11 cellular contexts compared by ENCODE assay signal in genomic region chr14:72535485-72535884, GRCh38.
A peak's percentile ranks its signal among the peaks of the same experiment; 100 is the strongest.
DNase-seq lines count a peak whose midpoint lies in the region; ATAC-seq and TF ChIP-seq lines count a peak whose summit lies in the region.
"Had no signal": no experiment of that assay in that cellular context is flagged by ENCODE, and none has a peak within 500 bp of the region (broad histone marks: within the 10 kb centered on the region; RNA-seq: fewer than 3 reads in every experiment).

No MANE protein-coding gene starts in this region.

- no peaks in the 10 kb centered on the region for H3K23me2 ChIP-seq in H9 (ENCODE audit: insufficient read length, low read depth, low read length, poor library complexity, severe bottlenecking)

- no peak overlapping the region for H3K56ac ChIP-seq in H9 (ENCODE audit: insufficient read length, low read depth, low read length)

- peak; percentile 75 for ATAC-seq in HG02870 (IDR thresholded peaks at IDR 0.05; ENCODE audit: unreplicated experiment)
- peak; percentile 98 to 99 for ATAC-seq in naive B cell (ENCODE audit: low read depth in 2 of 2)

- no peak overlapping the region for H2BK20ac ChIP-seq in H9 (ENCODE audit: low read depth, low read length, poor library complexity, severe bottlenecking)

- H3K36me3 Mint-ChIP-seq in naive B cell = peaks cover 13 to 27% of the 10 kb centered on the region in 2 donors
- H3K36me3 Mint-ChIP-seq in H9 (ENCODE audit: insufficient read depth in 1 of 3, low read depth in 3 of 3) = peaks cover 0 to 12% (median 0%) of the 10 kb centered on the region in 3 experiments; a peak in 3 of 7 replicates

- H2BK15ac ChIP-seq in H9 (ENCODE audit: low read depth, low read length) = no peak overlapping the region

- no peak overlapping the region for H3K18ac ChIP-seq in H9 (ENCODE audit: insufficient read length, low read depth, low read length)

- H3K79me2 ChIP-seq in H9 (ENCODE audit: insufficient read depth, low read length) = no peaks in the 10 kb centered on the region
- no peaks in the 10 kb centered on the region for H3K79me2 ChIP-seq in PC-9 (ENCODE audit: low read depth)

- no peaks in the 10 kb centered on the region for H3K9me3 ChIP-seq in H9 (ENCODE audit: control insufficient read depth, low read depth, low read length)
- 0 out of 2 replicates have a peak, but pooled peaks cover 5% of the 10 kb centered on the region for H3K9me3 ChIP-seq in PC-9 (ENCODE audit: insufficient read depth, low read depth)

- no peak overlapping the region for H3K23ac ChIP-seq in H9 (ENCODE audit: insufficient read length, low read depth, low read length)

- no peak overlapping the region for H3K4me3 ChIP-seq in PC-9
- H3K4me3 ChIP-seq: thoracic aorta had no signal

- H3K9me3 Mint-ChIP-seq in naive B cell = peaks cover 12 to 30% (median 16%) of the 10 kb centered on the region in 7 donors
- H3K9me3 Mint-ChIP-seq in H9 = peaks cover 10 to 28% of the 10 kb centered on the region in 2 experiments; a peak in 4 of 5 replicates

- no peaks in the 10 kb centered on the region for H4K20me1 ChIP-seq in H9 (ENCODE audit: control insufficient read depth, insufficient read depth, insufficient read length)
- H4K20me1 ChIP-seq in PC-9 (ENCODE audit: insufficient read depth) = no peaks in the 10 kb centered on the region

- peak overlapping the region; percentile 2 to 42 (median 6) for H3K27ac Mint-ChIP-seq in naive B cell
- H3K27ac Mint-ChIP-seq in H9 = no peak overlapping the region

- H2AFZ ChIP-seq in H9 (ENCODE audit: low read length) = no peak overlapping the region
- no peak overlapping the region for H2AFZ ChIP-seq in PC-9

- H2BK120ac ChIP-seq in H9 (ENCODE audit: low read depth, low read length, poor library complexity, severe bottlenecking) = no peak overlapping the region

- CTCF ChIA-PET in PC-9 (lab: Charles Lee) = no interaction called here

- no peak overlapping the region for H3K27ac ChIP-seq in H9 (ENCODE audit: insufficient read length, low read depth, low read length)
- H3K27ac ChIP-seq in PC-9 = no peak overlapping the region
- H3K27ac ChIP-seq: epithelial cell of prostate, thoracic aorta had no signal

- H2BK5ac ChIP-seq in H9 (ENCODE audit: insufficient read length, low read length) = no peak overlapping the region

- H3K27me3 Mint-ChIP-seq in naive B cell (no peaks in the 10 kb centered on the region), H9 (ENCODE audit: low read depth) (no peaks in the 10 kb centered on the region)

- H3F3A ChIP-seq in PC-9 (ENCODE audit: insufficient read depth, low read depth) = no peaks in the 10 kb centered on the region

- H3K4me1 ChIP-seq in H9 (ENCODE audit: insufficient read depth, low read length) (no peaks in the 10 kb centered on the region), PC-9 (replicated peaks; ENCODE audit: insufficient read depth) (no peaks in the 10 kb centered on the region)

- no peaks in the 10 kb centered on the region for H3K79me1 ChIP-seq in H9 (ENCODE audit: insufficient read depth, low read depth, low read length, poor library complexity, severe bottlenecking)

- WGBS in H9 (ENCODE audit: extremely low coverage, insufficient read length, low lambda C conversion rate) = no CpG with 5 or more reads among the region's 1 CpG

- no peaks in the 10 kb centered on the region for H3K27me3 ChIP-seq in H9 (ENCODE audit: insufficient read depth, low read length)
- H3K27me3 ChIP-seq in PC-9 (ENCODE audit: insufficient read depth, low read depth) = peaks cover 52% of the 10 kb centered on the region

- no peak overlapping the region for H3T11ph ChIP-seq in H9 (ENCODE audit: low read length)

- H3K4me3 Mint-ChIP-seq in naive B cell (peak overlapping the region in 7 of 8 donors; percentile 17 to 69 (median 63)), H9 (no peak overlapping the region)

- no peaks in the 10 kb centered on the region; the same call in 1 of the 2 replicates for H3K9me2 ChIP-seq in PC-9 (ENCODE audit: insufficient read depth)

- no peak overlapping the region for H2AK5ac ChIP-seq in H9 (ENCODE audit: insufficient read length, low read length)

- no peak overlapping the region for H4K8ac ChIP-seq in H9 (replicated peaks; ENCODE audit: insufficient read length, low read depth, low read length)

- H2BK12ac ChIP-seq in H9 (ENCODE audit: insufficient read length, low read depth, low read length) = no peak overlapping the region

- no peak overlapping the region for H3K14ac ChIP-seq in H9 (ENCODE audit: insufficient read depth, low read length)

- POLR2A ChIA-PET in PC-9 (lab: Charles Lee; ENCODE audit: unreplicated experiment) = no interaction called here

- no peak overlapping the region for H3K4ac ChIP-seq in H9 (ENCODE audit: low read depth, low read length)

- no peak overlapping the region for H3K4me2 ChIP-seq in H9 (ENCODE audit: insufficient read depth, insufficient read length, low read length)
- H3K4me2 ChIP-seq in PC-9 = no peak overlapping the region

- no peak overlapping the region for H3K9ac ChIP-seq in H9 (ENCODE audit: extremely low read depth, insufficient read length, low read length)

- in situ Hi-C loops in GM13976 (cut with MboI; ENCODE audit: low sequenced_read_pairs, unreplicated experiment) = no loop called here

- TF ChIP-seq CTCF in GM13976 (IDR thresholded peaks at IDR 0.05; ENCODE audit: borderline replicate concordance, control extremely low read depth, extremely low read depth, insufficient read depth, missing control alignments) (no peak), H9 (conservative IDR thresholded peaks at IDR 0.05) (no peak), PC-9 (conservative IDR thresholded peaks at IDR 0.05) (no peak)

- no peak overlapping the region for H4K91ac ChIP-seq in H9 (ENCODE audit: insufficient read length, low read depth, low read length)

- no peaks in the 10 kb centered on the region for H3K36me3 ChIP-seq in PC-9 (ENCODE audit: low read depth)
- H3K36me3 ChIP-seq: thoracic aorta had no signal

- H4K5ac ChIP-seq in H9 (ENCODE audit: insufficient read length, low read depth, low read length) = no peak overlapping the region

- H3K4me1 Mint-ChIP-seq in naive B cell (peaks cover 64 to 82% (median 71%) of the 10 kb centered on the region in 3 donors), H9 (peaks cover 6 to 7% of the 10 kb centered on the region in 2 experiments; a peak in 3 of 4 replicates)

- no TSS peak for BruUV-seq in PC-9 (replicated peaks; lab: Mats Ljungman, UMichigan)

- DNase-seq in GM13976 (ENCODE audit: low spot score) = peak; percentile 37
- DNase-seq in NOMO-1 treated with dmso at 0.1 percent for 144 hours (lab: John Stamatoyannopoulos, UW; ENCODE audit: unreplicated experiment) = peak; percentile 83
- peak; percentile 50 for DNase-seq in naive B cell
- no peak for DNase-seq in H9
- DNase-seq in PC-9 = no peak
- no peak for DNase-seq in activated effector memory CD4-positive, alpha-beta T cell treated with anti-CD3 and anti-CD28 coated beads, Interleukin-2, amount 50 U/mL, for 16 hours
- DNase-seq: activated CD4-positive, alpha-beta T cell treated with anti-CD3 and anti-CD28 coated beads for 1 hour; NCI-H1436 treated with DMSO at 0.1 percent for 48 hours had no signal

- intact Hi-C loops in PC-9 (cut with micrococcal nuclease; ENCODE audit: unreplicated experiment) = no loop called here

Comparison
In these comparisons a context has a peak if more than half of its experiments do, and no peak if none do; other contexts are left out.
1. DNase-seq: peak in GM13976 (single experiment), NOMO-1 treated with dmso at 0.1 percent for 144 hours (single experiment) and naive B cell (single experiment); none in H9 (single experiment), PC-9 (0 of 2) and activated effector memory CD4-positive, alpha-beta T cell treated with anti-CD3 and anti-CD28 coated beads, Interleukin-2, amount 50 U/mL, for 16 hours (single experiment).
2. H3K27ac Mint-ChIP-seq: peak in naive B cell (6 of 6); none in H9 (0 of 3).
3. H3K4me3 Mint-ChIP-seq: peak in naive B cell (7 of 8); none in H9 (0 of 2).